In the genomic region with DNA sequence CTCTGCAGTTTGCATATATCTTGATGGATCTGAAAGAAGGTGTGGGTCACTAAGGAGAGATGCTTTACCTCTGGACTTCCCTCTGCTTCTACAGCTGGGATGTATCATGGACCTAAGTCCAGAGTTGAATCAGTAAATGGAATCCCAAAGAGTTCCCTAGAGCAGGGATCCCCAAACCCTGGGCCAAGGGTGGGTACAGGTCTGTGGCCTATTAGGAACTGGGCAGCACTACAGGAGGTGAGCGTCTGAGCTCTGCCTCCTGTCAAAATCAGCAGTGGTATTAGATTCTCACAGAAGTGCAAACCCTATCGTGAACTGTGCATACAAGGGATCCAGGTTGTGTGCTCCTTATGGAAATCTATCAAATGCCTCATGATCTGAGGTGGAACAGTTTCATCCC, we compare ENCODE assay signal across 1 cellular context.
TF ChIP-seq lines count a peak whose summit lies in the region.

No MANE protein-coding gene starts in this region.

TF ChIP-seq in HepG2, 621 proteins besides CTCF, POLR2A, EP300 and RAD21 (continued from another document):
- TF ChIP-seq, protein P1, sequence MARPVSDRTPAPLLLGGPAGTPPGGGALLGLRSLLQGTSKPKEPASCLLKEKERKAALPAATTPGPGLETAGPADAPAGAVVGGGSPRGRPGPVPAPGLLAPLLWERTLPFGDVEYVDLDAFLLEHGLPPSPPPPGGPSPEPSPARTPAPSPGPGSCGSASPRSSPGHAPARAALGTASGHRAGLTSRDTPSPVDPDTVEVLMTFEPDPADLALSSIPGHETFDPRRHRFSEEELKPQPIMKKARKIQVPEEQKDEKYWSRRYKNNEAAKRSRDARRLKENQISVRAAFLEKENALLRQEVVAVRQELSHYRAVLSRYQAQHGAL (CRISPR knock-in tag; IDR thresholded peaks at IDR 0.05; ENCODE audit: not compliant biosample characterization), result no peak
- no peak for TF ChIP-seq PAWR (CRISPR knock-in tag; IDR thresholded peaks at IDR 0.05; ENCODE audit: borderline replicate concordance)
- TF ChIP-seq, protein P2, sequence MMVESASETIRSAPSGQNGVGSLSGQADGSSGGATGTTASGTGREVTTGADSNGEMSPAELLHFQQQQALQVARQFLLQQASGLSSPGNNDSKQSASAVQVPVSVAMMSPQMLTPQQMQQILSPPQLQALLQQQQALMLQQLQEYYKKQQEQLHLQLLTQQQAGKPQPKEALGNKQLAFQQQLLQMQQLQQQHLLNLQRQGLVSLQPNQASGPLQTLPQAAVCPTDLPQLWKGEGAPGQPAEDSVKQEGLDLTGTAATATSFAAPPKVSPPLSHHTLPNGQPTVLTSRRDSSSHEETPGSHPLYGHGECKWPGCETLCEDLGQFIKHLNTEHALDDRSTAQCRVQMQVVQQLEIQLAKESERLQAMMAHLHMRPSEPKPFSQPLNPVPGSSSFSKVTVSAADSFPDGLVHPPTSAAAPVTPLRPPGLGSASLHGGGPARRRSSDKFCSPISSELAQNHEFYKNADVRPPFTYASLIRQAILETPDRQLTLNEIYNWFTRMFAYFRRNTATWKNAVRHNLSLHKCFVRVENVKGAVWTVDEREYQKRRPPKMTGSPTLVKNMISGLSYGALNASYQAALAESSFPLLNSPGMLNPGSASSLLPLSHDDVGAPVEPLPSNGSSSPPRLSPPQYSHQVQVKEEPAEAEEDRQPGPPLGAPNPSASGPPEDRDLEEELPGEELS (CRISPR knock-in tag; IDR thresholded peaks at IDR 0.05), result no peak
- TF ChIP-seq CCDC6 (CRISPR knock-in tag; IDR thresholded peaks at IDR 0.05), result no peak
- TF ChIP-seq KDM2A (CRISPR knock-in tag; IDR thresholded peaks at IDR 0.05; ENCODE audit: borderline replicate concordance, low read depth), result no peak
